In the genomic region with DNA sequence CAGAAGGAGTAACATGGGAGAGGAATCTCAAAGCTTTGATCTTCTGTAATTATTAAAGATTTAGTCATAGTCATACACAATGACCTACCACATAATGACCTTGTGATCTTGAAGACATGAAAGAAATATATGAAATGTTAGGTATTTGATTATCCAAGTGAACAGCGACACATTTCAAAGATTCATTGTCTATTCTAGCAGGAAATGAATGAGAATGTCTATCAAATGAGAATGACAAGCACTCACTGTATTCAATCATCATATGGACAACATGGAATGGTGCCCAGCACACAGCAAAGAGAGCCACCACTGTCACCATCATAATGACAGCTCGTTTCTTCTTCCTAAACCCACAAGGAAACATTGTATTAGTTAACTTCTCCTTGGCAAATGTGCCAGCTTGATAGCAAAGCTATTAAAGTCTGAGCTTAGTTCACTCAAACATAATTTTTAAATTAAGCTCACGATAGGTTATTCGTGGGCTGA, we compare ENCODE assay signal across 18 cellular contexts. TPM values are rescaled to one million over a fixed set of nuclear protein-coding genes. Genes with fewer than 3 reads are reported as not detected.
DNase-seq lines count a peak whose midpoint lies in the region; TF ChIP-seq lines count a peak whose summit lies in the region.
"Had no signal": no experiment of that assay in that cellular context is flagged by ENCODE, and none has a peak within 500 bp of the region (broad histone marks: within the 10 kb centered on the region; RNA-seq: fewer than 3 reads in every experiment).

No MANE protein-coding gene starts in this region.

- no peaks in the 10 kb centered on the region for H3K27me3 Mint-ChIP-seq in endothelial cell (ENCODE audit: unreplicated experiment)

- no peaks in the 10 kb centered on the region for H3K4me1 Mint-ChIP-seq in endothelial cell (ENCODE audit: unreplicated experiment)
- H3K4me1 Mint-ChIP-seq: CD4-positive, CD25-positive, alpha-beta regulatory T cell had no signal

- DNase-seq in COLO829 (ENCODE audit: low spot score) = peak; percentile 89
- peak; percentile 12 for DNase-seq in foreskin melanocyte
- DNase-seq in midbrain (lab: John Stamatoyannopoulos, UW) = peak; percentile 20
- peak; percentile 71 for DNase-seq in superior temporal gyrus (ENCODE audit: extremely low spot score)
- no peak for DNase-seq in NOMO-1 treated with dmso at 0.1 percent for 144 hours (lab: John Stamatoyannopoulos, UW; ENCODE audit: unreplicated experiment)
- DNase-seq in endothelial cell (ENCODE audit: low spot score) = no peak
- DNase-seq in NAMALWA (ENCODE audit: low spot score) = no peak
- DNase-seq: 8988T; AML-193; CD4-positive, CD25-positive, alpha-beta regulatory T cell; DMS153; DMS79 treated with DMSO at 0.1 percent for 48 hours; EL; GOT3; H9; IMR-90; KBM-7 had no signal

- H3K4me3 Mint-ChIP-seq in endothelial cell (ENCODE audit: unreplicated experiment) = no peak overlapping the region
- H3K4me3 Mint-ChIP-seq: CD4-positive, CD25-positive, alpha-beta regulatory T cell; H9 had no signal

- no peak overlapping the region for H3K27ac Mint-ChIP-seq in endothelial cell (ENCODE audit: unreplicated experiment)
- H3K27ac Mint-ChIP-seq: CD4-positive, CD25-positive, alpha-beta regulatory T cell; H9 had no signal

- TF ChIP-seq CTCF in endothelial cell (IDR thresholded peaks at IDR 0.05; ENCODE audit: unreplicated experiment) = no peak

- no peaks in the 10 kb centered on the region for H3K9me3 Mint-ChIP-seq in endothelial cell (ENCODE audit: unreplicated experiment)
- H3K9me3 Mint-ChIP-seq: H9 had no signal

- no peaks in the 10 kb centered on the region for H3K36me3 Mint-ChIP-seq in endothelial cell (ENCODE audit: low read depth, unreplicated experiment)
- H3K36me3 Mint-ChIP-seq: CD4-positive, CD25-positive, alpha-beta regulatory T cell had no signal

RNA-seq across cellular contexts. Expression of a gene that starts 50.6 kb away (rescaled TPM):
- 2.4 TPM for total RNA-seq in endothelial cell (ENCODE audit: unreplicated experiment)
- total RNA-seq: CD4-positive, CD25-positive, alpha-beta regulatory T cell; HT-29; IMR-90 had no signal

Comparison
In these comparisons a context has a peak if more than half of its experiments do, and no peak if none do; other contexts are left out.
1. DNase-seq: peak in COLO829 (single experiment), foreskin melanocyte (single experiment), midbrain (single experiment) and superior temporal gyrus (single experiment); none in NOMO-1 treated with dmso at 0.1 percent for 144 hours (single experiment), endothelial cell (single experiment) and NAMALWA (single experiment).